Comparison of ENCODE assay signal across 24 cellular contexts in genomic region chr10:38127812-38128211, GRCh38.
"Had no signal": no experiment of that assay in that cellular context is flagged by ENCODE, and none has a peak within 500 bp of the region (broad histone marks: within the 10 kb centered on the region; RNA-seq: fewer than 3 reads in every experiment).

No MANE protein-coding gene starts in this region.

- ATAC-seq: gastrocnemius medialis; left lung; mucosa of descending colon; natural killer cell treated with Interleukin-12 subunit alpha and Interleukin-12 subunit beta and Interleukin-15 and Interleukin-18, amount 100 ng/mL, for 72 hours; pancreas; right lobe of liver; stimulated activated effector memory CD8-positive, alpha-beta T cell treated with anti-CD3 and anti-CD28 coated beads, Interleukin-12 subunit alpha, Interleukin-12 subunit beta, amount 100 ng/mL, for 72 hours had no signal

- H3K4me1 Mint-ChIP-seq: mesothelial cell of epicardium; naive B cell; neural crest cell; stimulated activated effector memory CD8-positive, alpha-beta T cell treated with anti-CD3 and anti-CD28 coated beads, Interleukin-12 subunit alpha, Interleukin-12 subunit beta, amount 100 ng/mL, for 72 hours had no signal

- H3K4me3 ChIP-seq: dorsolateral prefrontal cortex, gastrocnemius medialis, left lung, mucosa of descending colon, pancreas, right lobe of liver, smooth muscle cell, thoracic aorta, tibial nerve, upper lobe of left lung had no signal

- H3K27me3 ChIP-seq: dorsolateral prefrontal cortex, gastrocnemius medialis, left lung, neutrophil, pancreas, right lobe of liver, tibial nerve, upper lobe of left lung had no signal

- H3K4me2 ChIP-seq: smooth muscle cell had no signal

- H3K4me1 ChIP-seq: gastrocnemius medialis, left lung, pancreas, right lobe of liver, tibial nerve, upper lobe of left lung had no signal

- H3K27ac Mint-ChIP-seq: mesothelial cell of epicardium; naive B cell; natural killer cell treated with Interleukin-12 subunit alpha and Interleukin-12 subunit beta and Interleukin-15 and Interleukin-18, amount 100 ng/mL, for 72 hours; progenitor cell of endocrine pancreas; stimulated activated effector memory CD8-positive, alpha-beta T cell treated with anti-CD3 and anti-CD28 coated beads, Interleukin-12 subunit alpha, Interleukin-12 subunit beta, amount 100 ng/mL, for 72 hours had no signal

- H3K9me3 ChIP-seq: neutrophil had no signal

- H3K27ac ChIP-seq: dorsolateral prefrontal cortex, gastrocnemius medialis, left lung, neutrophil, pancreas, right lobe of liver, thoracic aorta, tibial nerve, upper lobe of left lung had no signal

- H3K27me3 Mint-ChIP-seq: naive B cell; natural killer cell treated with Interleukin-12 subunit alpha and Interleukin-12 subunit beta and Interleukin-15 and Interleukin-18, amount 100 ng/mL, for 72 hours; progenitor cell of endocrine pancreas had no signal

- H3K4me3 Mint-ChIP-seq: mesothelial cell of epicardium; naive B cell; natural killer cell treated with Interleukin-12 subunit alpha and Interleukin-12 subunit beta and Interleukin-15 and Interleukin-18, amount 100 ng/mL, for 72 hours; neural crest cell; stimulated activated effector memory CD8-positive, alpha-beta T cell treated with anti-CD3 and anti-CD28 coated beads, Interleukin-12 subunit alpha, Interleukin-12 subunit beta, amount 100 ng/mL, for 72 hours had no signal

- H3K36me3 ChIP-seq: gastrocnemius medialis, left lung, neutrophil, pancreas, right lobe of liver, thoracic aorta, upper lobe of left lung had no signal

- DNase-seq: dorsolateral prefrontal cortex; effector CD4-positive, alpha-beta T cell; gastrocnemius medialis; head of caudate nucleus; left lung; mesenchymal stem cell; mucosa of descending colon; naive B cell; pancreas; right lobe of liver; stimulated activated CD4-positive, alpha-beta T cell treated with anti-CD3 and anti-CD28 coated beads, Interleukin-12 subunit alpha, Interleukin-12 subunit beta, amount 100 ng/mL, for 4 hours; stimulated activated CD4-positive, alpha-beta T cell treated with anti-CD3 and anti-CD28 coated beads, Interleukin-1b, Interleukin-23, amount 100 ng/mL, for 48 hours; stimulated activated CD4-positive, alpha-beta T cell treated with anti-CD3 and anti-CD28 coated beads, Interleukin-4, amount 100 ng/mL, for 24 hours; stimulated activated naive CD4-positive, alpha-beta T cell treated with Interleukin-2 at 50 U/mL for 16 hours; upper lobe of left lung had no signal
